In the genomic region with DNA sequence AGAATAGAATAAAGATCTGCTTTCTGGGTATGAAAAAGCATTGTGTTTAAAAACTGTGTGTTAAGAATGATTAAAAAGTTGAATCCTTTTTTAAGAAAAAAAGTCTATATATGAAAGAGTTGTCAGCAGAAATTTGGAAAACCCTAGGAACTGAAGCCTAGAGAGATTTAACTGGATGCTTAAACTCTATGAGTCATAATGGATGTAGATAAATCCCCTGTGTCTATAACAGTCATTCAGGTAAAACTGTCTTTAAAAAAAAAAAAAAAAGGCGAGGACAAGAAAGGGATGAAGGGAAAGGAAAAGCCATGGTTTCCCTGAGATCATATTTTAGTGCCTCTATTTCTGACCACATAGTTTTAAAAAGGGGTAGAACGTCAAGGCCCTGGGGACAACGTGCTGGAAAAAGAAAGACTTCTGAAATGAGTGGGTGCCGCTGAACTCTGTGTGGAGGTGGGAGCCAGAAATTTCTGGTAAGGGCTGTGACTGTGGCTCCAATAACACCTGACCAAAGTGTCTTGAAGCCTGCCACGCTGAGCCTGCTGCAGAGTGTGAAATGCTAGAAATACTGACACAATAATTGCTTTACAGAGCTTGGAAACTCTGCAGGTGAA, we compare ENCODE assay signal across 20 cellular contexts.
DNase-seq lines count a peak whose midpoint lies in the region; ATAC-seq and TF ChIP-seq lines count a peak whose summit lies in the region.
"Had no signal": no experiment of that assay in that cellular context is flagged by ENCODE, and none has a peak within 500 bp of the region (broad histone marks: within the 10 kb centered on the region; RNA-seq: fewer than 3 reads in every experiment).

No MANE protein-coding gene starts in this region.

- H3K4me1 Mint-ChIP-seq in stimulated activated naive B cell treated with anti-CD40 and anti-IgM and Interleukin-4, amounts not matched to agents 10 μg/mL and 1 μg/mL and 100 μg/mL, for 72 hours = peaks cover 5 to 7% of the 10 kb centered on the region in 2 donors
- H3K4me1 Mint-ChIP-seq in CD14-positive monocyte = peaks cover 2% of the 10 kb centered on the region

- ATAC-seq in GM21619 (IDR thresholded peaks at IDR 0.05; ENCODE audit: unreplicated experiment) (peak; percentile 58), HG03095 (IDR thresholded peaks at IDR 0.05; ENCODE audit: unreplicated experiment) (peak; percentile 73)
- peak; percentile 70 to 87 for ATAC-seq in stimulated activated naive B cell treated with anti-CD40 and anti-IgM and Interleukin-4, amounts not matched to agents 10 μg/mL and 1 μg/mL and 100 μg/mL, for 72 hours (replicated peaks)
- ATAC-seq: right cardiac atrium had no signal

- no peak overlapping the region for H3K4me3 Mint-ChIP-seq in stimulated activated naive B cell treated with anti-CD40 and anti-IgM and Interleukin-4, amounts not matched to agents 10 μg/mL and 1 μg/mL and 100 μg/mL, for 72 hours
- H3K4me3 Mint-ChIP-seq in CD14-positive monocyte = no peak overlapping the region
- H3K4me3 Mint-ChIP-seq: CD4-positive, alpha-beta T cell; HFFc6 had no signal

- no peak overlapping the region for H3K27ac ChIP-seq in substantia nigra (ENCODE audit: low read depth, low read length, poor library complexity, severe bottlenecking)
- H3K27ac ChIP-seq: esophagus squamous epithelium, VCaP had no signal

- no peak for TF ChIP-seq CTCF in CD14-positive monocyte (IDR thresholded peaks at IDR 0.05)

- DNase-seq in stimulated activated CD4-positive, alpha-beta T cell treated with anti-CD3 and anti-CD28 coated beads, Interleukin-1b, Interleukin-23, amount 100 ng/mL, for 48 hours = peak; percentile 8
- DNase-seq in stimulated activated CD4-positive, alpha-beta T cell treated with anti-CD3 and anti-CD28 coated beads, Interleukin-12 subunit alpha, Interleukin-12 subunit beta, amount 100 ng/mL, for 4 hours = no peak
- peak; percentile 3 for DNase-seq in stimulated activated naive B cell treated with anti-CD40 and anti-IgM and Interleukin-4, amounts not matched to agents 10 μg/mL and 1 μg/mL and 100 μg/mL, for 72 hours
- DNase-seq in NCI-H2227 treated with DMSO at 0.1 percent for 48 hours (lab: John Stamatoyannopoulos, UW) = no peak
- no peak for DNase-seq in substantia nigra (lab: John Stamatoyannopoulos, UW)
- DNase-seq in CD14-positive monocyte (ENCODE audit: low spot score) = no peak
- DNase-seq: ACHN; amygdala; CD4-positive, alpha-beta T cell; DMS79; effector CD4-positive, alpha-beta T cell; esophagus squamous epithelium; HFFc6; NCI-H1694; NCI-H510A; right cardiac atrium; T-helper 1 cell had no signal

- H3K27me3 Mint-ChIP-seq in stimulated activated naive B cell treated with anti-CD40 and anti-IgM and Interleukin-4, amounts not matched to agents 10 μg/mL and 1 μg/mL and 100 μg/mL, for 72 hours = no peaks in the 10 kb centered on the region
- H3K27me3 Mint-ChIP-seq in CD14-positive monocyte (ENCODE audit: low read depth in 3 of 3) = no peaks in the 10 kb centered on the region
- H3K27me3 Mint-ChIP-seq: CD4-positive, alpha-beta T cell had no signal

- no peak overlapping the region for H3K27ac Mint-ChIP-seq in stimulated activated naive B cell treated with anti-CD40 and anti-IgM and Interleukin-4, amounts not matched to agents 10 μg/mL and 1 μg/mL and 100 μg/mL, for 72 hours
- no peak overlapping the region for H3K27ac Mint-ChIP-seq in CD14-positive monocyte
- H3K27ac Mint-ChIP-seq: CD4-positive, alpha-beta T cell; HFFc6 had no signal

- H3K9me3 Mint-ChIP-seq in stimulated activated naive B cell treated with anti-CD40 and anti-IgM and Interleukin-4, amounts not matched to agents 10 μg/mL and 1 μg/mL and 100 μg/mL, for 72 hours = peaks cover 3 to 6% of the 10 kb centered on the region in 2 donors
- H3K9me3 Mint-ChIP-seq in CD14-positive monocyte = peaks cover 0 to 14% (median 5%) of the 10 kb centered on the region in 7 donors
- H3K9me3 Mint-ChIP-seq: HFFc6 had no signal

- H3K36me3 Mint-ChIP-seq in stimulated activated naive B cell treated with anti-CD40 and anti-IgM and Interleukin-4, amounts not matched to agents 10 μg/mL and 1 μg/mL and 100 μg/mL, for 72 hours = no peaks in the 10 kb centered on the region
- H3K36me3 Mint-ChIP-seq in CD14-positive monocyte = no peaks in the 10 kb centered on the region

- intact Hi-C loops in CD14-positive monocyte (cut with micrococcal nuclease) = no loop called here

Comparison
In these comparisons a context has a peak if more than half of its experiments do, and no peak if none do; other contexts are left out.
1. DNase-seq: peak in stimulated activated CD4-positive, alpha-beta T cell treated with anti-CD3 and anti-CD28 coated beads, Interleukin-1b, Interleukin-23, amount 100 ng/mL, for 48 hours (single experiment) and stimulated activated naive B cell treated with anti-CD40 and anti-IgM and Interleukin-4, amounts not matched to agents 10 μg/mL and 1 μg/mL and 100 μg/mL, for 72 hours (single experiment); none in stimulated activated CD4-positive, alpha-beta T cell treated with anti-CD3 and anti-CD28 coated beads, Interleukin-12 subunit alpha, Interleukin-12 subunit beta, amount 100 ng/mL, for 4 hours (single experiment), NCI-H2227 treated with DMSO at 0.1 percent for 48 hours (single experiment), substantia nigra (0 of 49) and CD14-positive monocyte (single experiment).
2. Peak in every context shown above with its lines, with median percentiles within 50 percentile points of each other: ATAC-seq.